ENCODE assay signal across 16 cellular contexts in the genomic region with DNA sequence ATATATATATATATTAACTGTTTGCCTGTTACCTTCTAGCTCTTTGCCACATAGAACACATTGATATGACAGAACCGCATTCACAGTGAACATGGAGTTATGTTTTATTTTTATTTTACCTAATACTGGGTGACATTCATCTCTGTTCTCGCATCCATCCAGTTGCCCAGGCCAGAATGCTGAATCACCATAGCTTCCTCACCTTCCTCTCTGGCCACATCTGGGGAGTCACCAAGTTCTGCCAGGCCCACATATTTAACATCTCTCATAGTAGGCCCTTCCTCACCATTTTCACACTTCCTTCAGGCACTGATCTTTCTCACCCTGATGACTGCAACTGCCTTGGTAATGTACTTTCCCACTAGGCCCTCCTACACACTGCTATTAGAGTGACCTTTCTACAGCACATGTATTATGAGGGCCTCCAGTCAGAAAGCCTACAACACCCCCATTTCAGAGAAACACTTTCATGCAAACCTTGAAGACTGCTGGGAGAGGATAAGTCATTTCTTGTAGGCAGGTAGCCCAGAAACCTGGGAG.
"Had no signal": no experiment of that assay in that cellular context is flagged by ENCODE, and none has a peak within 500 bp of the region (broad histone marks: within the 10 kb centered on the region; RNA-seq: fewer than 3 reads in every experiment).

No MANE protein-coding gene starts in this region.

- H3K4me3 ChIP-seq: right atrium auricular region had no signal

- H3K36me3 Mint-ChIP-seq: natural killer cell treated with Interleukin-12 subunit alpha and Interleukin-12 subunit beta and Interleukin-15 and Interleukin-18, amount 100 ng/mL, for 72 hours; type B pancreatic cell had no signal

- H3K4me1 ChIP-seq: foreskin keratinocyte, right atrium auricular region had no signal

- H3K4me1 Mint-ChIP-seq: activated B cell treated with CpG ODN at 0.5 μM for 24 hours had no signal

- H3K4me3 Mint-ChIP-seq: activated B cell treated with CpG ODN at 0.5 μM for 24 hours; activated naive CD4-positive, alpha-beta T cell treated with anti-CD3 and anti-CD28 coated beads for 36 hours; dendritic cell treated with granulocyte-macrophage colony-stimulating factor and Interleukin-4, amounts not matched to agents 40 ng/mL and 50 ng/mL, for 4 days; natural killer cell treated with Interleukin-12 subunit alpha and Interleukin-12 subunit beta and Interleukin-15 and Interleukin-18, amount 100 ng/mL, for 72 hours; stimulated activated naive CD8-positive, alpha-beta T cell treated with anti-CD3 and anti-CD28 coated beads, Interleukin-15, Interleukin-2, amounts not matched to agents 100 ng/mL and 50 ng/mL, for 24 hours; type B pancreatic cell had no signal

- H3K36me3 ChIP-seq: right atrium auricular region had no signal

- H3K9me3 ChIP-seq: right atrium auricular region had no signal

- H3K27ac ChIP-seq: foreskin keratinocyte, right atrium auricular region had no signal

- ATAC-seq: foreskin keratinocyte had no signal

- H3K27ac Mint-ChIP-seq: activated B cell treated with CpG ODN at 0.5 μM for 24 hours; activated naive CD4-positive, alpha-beta T cell treated with anti-CD3 and anti-CD28 coated beads for 36 hours; activated T-helper 2 cell treated with anti-CD3 and anti-CD28 coated beads, Interferon-gamma antibody, Interleukin-2, Interleukin-4, amounts not matched to agents 10 μg/mL and 5 μg/mL and 100 μg/mL, durations not matched to agents 14 hours and 24 hours and 36 hours; dendritic cell treated with granulocyte-macrophage colony-stimulating factor and Interleukin-4, amounts not matched to agents 40 ng/mL and 50 ng/mL, for 4 days; natural killer cell treated with Interleukin-12 subunit alpha and Interleukin-12 subunit beta and Interleukin-15 and Interleukin-18, amount 100 ng/mL, for 72 hours; progenitor cell of endocrine pancreas; stimulated activated naive CD8-positive, alpha-beta T cell treated with anti-CD3 and anti-CD28 coated beads, Interleukin-15, Interleukin-2, amounts not matched to agents 100 ng/mL and 50 ng/mL, for 24 hours; type B pancreatic cell had no signal

- DNase-seq: activated B cell treated with CpG ODN at 0.5 μM for 24 hours; activated CD4-positive, alpha-beta T cell treated with anti-CD3 and anti-CD28 coated beads for 48 hours; activated CD8-positive, alpha-beta memory T cell treated with anti-CD3 and anti-CD28 coated beads for 24 hours; activated naive CD4-positive, alpha-beta T cell treated with anti-CD3 and anti-CD28 coated beads for 36 hours; effector memory CD4-positive, alpha-beta T cell; foreskin keratinocyte; glutamatergic neuron; stimulated activated CD4-positive, alpha-beta T cell treated with anti-CD3 and anti-CD28 coated beads, Interleukin-15, amount 100 ng/mL, for 24 hours; stimulated activated CD4-positive, alpha-beta T cell treated with anti-CD3 and anti-CD28 coated beads, Interleukin-4, amount 100 ng/mL, for 1 hour had no signal

- H3K27me3 Mint-ChIP-seq: activated B cell treated with CpG ODN at 0.5 μM for 24 hours; dendritic cell treated with granulocyte-macrophage colony-stimulating factor and Interleukin-4, amounts not matched to agents 40 ng/mL and 50 ng/mL, for 4 days; type B pancreatic cell had no signal

- H3K27me3 ChIP-seq: right atrium auricular region had no signal
